In the genomic region with DNA sequence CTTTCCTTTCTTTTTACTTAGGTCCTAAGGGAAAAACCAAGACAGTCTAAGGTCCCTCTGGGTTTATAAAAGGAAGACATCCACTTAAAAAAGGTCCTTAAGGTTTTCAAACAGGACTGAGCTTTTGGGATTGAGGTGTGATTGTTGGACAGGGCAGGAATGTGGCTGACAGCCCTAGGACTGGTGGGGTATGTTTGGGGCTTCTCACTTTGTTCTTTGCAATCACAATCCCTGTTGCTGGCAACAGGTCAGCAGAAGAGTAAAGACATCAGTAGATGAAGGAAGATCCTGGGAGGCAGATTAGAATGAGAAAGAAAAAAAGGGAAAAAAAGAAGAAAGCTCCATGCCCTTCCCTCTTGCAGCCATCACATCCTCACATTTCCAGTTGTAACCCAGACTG, we compare ENCODE assay signal across 25 cellular contexts.
DNase-seq lines count a peak whose midpoint lies in the region; ATAC-seq and TF ChIP-seq lines count a peak whose summit lies in the region.
"Had no signal": no experiment of that assay in that cellular context is flagged by ENCODE, and none has a peak within 500 bp of the region (broad histone marks: within the 10 kb centered on the region; RNA-seq: fewer than 3 reads in every experiment).

No MANE protein-coding gene starts in this region.

- TF ChIP-seq CTCF in MCF 10A (IDR thresholded peaks at IDR 0.05; ENCODE audit: unreplicated experiment): no peak
- TF ChIP-seq CTCF in breast epithelium (IDR thresholded peaks at IDR 0.05): no peak
- TF ChIP-seq CTCF in endothelial cell (IDR thresholded peaks at IDR 0.05; ENCODE audit: unreplicated experiment): no peak

- H3K27me3 Mint-ChIP-seq in MCF 10A (ENCODE audit: insufficient read depth, unreplicated experiment): no peaks in the 10 kb centered on the region
- H3K27me3 Mint-ChIP-seq in endothelial cell (ENCODE audit: unreplicated experiment): no peaks in the 10 kb centered on the region
- H3K27me3 Mint-ChIP-seq in activated CD4-positive, alpha-beta T cell treated with anti-CD3 and anti-CD28 coated beads for 36 hours: no peaks in the 10 kb centered on the region

- no peak overlapping the region for H3K4me2 ChIP-seq in neuronal stem cell (ENCODE audit: insufficient read depth, low read length, poor library complexity, severe bottlenecking)

- H3K23ac ChIP-seq in neuronal stem cell (ENCODE audit: low read depth, low read length, poor library complexity): no peak overlapping the region

- CTCF ChIA-PET in MCF 10A (lab: Yijun Ruan, JAX): no interaction called here
- CTCF ChIA-PET in activated CD4-positive, alpha-beta T cell treated with anti-CD3 and anti-CD28 coated beads for 36 hours (lab: Charles Lee): no interaction called here

- no peaks in the 10 kb centered on the region for H3K9me3 ChIP-seq in breast epithelium
- H3K9me3 ChIP-seq in NT2/D1 (ENCODE audit: insufficient read depth, low read length): no peaks in the 10 kb centered on the region
- no peaks in the 10 kb centered on the region for H3K9me3 ChIP-seq in neuronal stem cell (replicated peaks in 1 of 2; ENCODE audit: control insufficient read depth in 2 of 2, insufficient read depth in 1 of 2, low read depth in 1 of 2, low read length in 2 of 2)

- H2BK15ac ChIP-seq in neuronal stem cell (ENCODE audit: low read length): no peak overlapping the region

- peak overlapping the region; percentile 59 for H3K27ac Mint-ChIP-seq in MCF 10A (ENCODE audit: low read depth, unreplicated experiment)
- H3K27ac Mint-ChIP-seq in endothelial cell (ENCODE audit: unreplicated experiment): peak overlapping the region; percentile 15
- H3K27ac Mint-ChIP-seq in activated CD4-positive, alpha-beta T cell treated with anti-CD3 and anti-CD28 coated beads for 36 hours: no peak overlapping the region
- H3K27ac Mint-ChIP-seq: CD8-positive, alpha-beta T cell had no signal

- H3K9me3 Mint-ChIP-seq in MCF 10A (ENCODE audit: unreplicated experiment) (no peaks in the 10 kb centered on the region), endothelial cell (ENCODE audit: unreplicated experiment) (no peaks in the 10 kb centered on the region)
- no peaks in the 10 kb centered on the region for H3K9me3 Mint-ChIP-seq in activated CD4-positive, alpha-beta T cell treated with anti-CD3 and anti-CD28 coated beads for 36 hours (ENCODE audit: low read depth)
- H3K9me3 Mint-ChIP-seq: CD8-positive, alpha-beta T cell had no signal

- DNase-seq in MCF 10A (ENCODE audit: unreplicated experiment) (no peak), breast epithelium (ENCODE audit: low spot score in 2 of 2) (no peak), NT2/D1 (ENCODE audit: low read depth, low spot score) (peak; percentile 15), endothelial cell (ENCODE audit: low spot score) (no peak), neuronal stem cell (ENCODE audit: low spot score) (no peak), DMS 273 treated with DMSO at 0.1 percent for 48 hours (lab: John Stamatoyannopoulos, UW) (no peak), NCI-H1930 (lab: John Stamatoyannopoulos, UW) (no peak)
- DNase-seq in activated CD4-positive, alpha-beta T cell treated with anti-CD3 and anti-CD28 coated beads for 36 hours: no peak
- DNase-seq: AML-193; C1 segment of cervical spinal cord; Calu3; CD8-positive, alpha-beta T cell; DMS53; GF-D8; GOT3; NCI-H1105; NCI-H146; NCI-H2081; NCI-H2171; NCI-H345; NCI-H524; NCI-H774; NK-92 treated with Interleukin-12 subunit alpha and Interleukin-12 subunit beta, amount 100 ng/mL, for 24 hours; SHP77 had no signal

- H4K91ac ChIP-seq in neuronal stem cell (ENCODE audit: low read depth, low read length, poor library complexity): no peak overlapping the region

- POLR2A ChIA-PET in MCF 10A (lab: Yijun Ruan, JAX): no interaction called here
- POLR2A ChIA-PET in activated CD4-positive, alpha-beta T cell treated with anti-CD3 and anti-CD28 coated beads for 36 hours (lab: Charles Lee): no interaction called here

- H2AFZ ChIP-seq in neuronal stem cell (ENCODE audit: low read length): peak overlapping the region; percentile 77

- no peak overlapping the region for H2BK12ac ChIP-seq in neuronal stem cell (ENCODE audit: low read length)

- H3K4me3 ChIP-seq in breast epithelium (no peak overlapping the region), NT2/D1 (ENCODE audit: insufficient read length, low read depth) (no peak overlapping the region), neuronal stem cell (ENCODE audit: low read length in 2 of 2) (no peak overlapping the region)
- H3K4me3 ChIP-seq: K562 had no signal

- H2AK5ac ChIP-seq in neuronal stem cell (ENCODE audit: low read depth, low read length): no peak overlapping the region

- no peaks in the 10 kb centered on the region for H3K36me3 Mint-ChIP-seq in MCF 10A (ENCODE audit: insufficient read depth, unreplicated experiment)
- H3K36me3 Mint-ChIP-seq in endothelial cell (ENCODE audit: low read depth, unreplicated experiment): no peaks in the 10 kb centered on the region
- no peaks in the 10 kb centered on the region for H3K36me3 Mint-ChIP-seq in activated CD4-positive, alpha-beta T cell treated with anti-CD3 and anti-CD28 coated beads for 36 hours (ENCODE audit: low read depth)
- H3K36me3 Mint-ChIP-seq: CD8-positive, alpha-beta T cell had no signal

- H3K4me3 Mint-ChIP-seq in MCF 10A (ENCODE audit: unreplicated experiment): no peak overlapping the region
- no peak overlapping the region for H3K4me3 Mint-ChIP-seq in endothelial cell (ENCODE audit: unreplicated experiment)
- H3K4me3 Mint-ChIP-seq in activated CD4-positive, alpha-beta T cell treated with anti-CD3 and anti-CD28 coated beads for 36 hours: no peak overlapping the region
- H3K4me3 Mint-ChIP-seq: CD8-positive, alpha-beta T cell had no signal

- no peak for ATAC-seq in activated CD4-positive, alpha-beta T cell treated with anti-CD3 and anti-CD28 coated beads for 36 hours
- ATAC-seq: CD8-positive, alpha-beta T cell; K562 had no signal

- intact Hi-C loops in MCF 10A (cut with micrococcal nuclease) (no loop called here), breast epithelium (cut with DNase I; ENCODE audit: low total_unique reads) (no loop called here)
- intact Hi-C loops in activated CD4-positive, alpha-beta T cell treated with anti-CD3 and anti-CD28 coated beads for 36 hours (cut with DNase I, micrococcal nuclease): no loop called here

- no peak overlapping the region for H3K18ac ChIP-seq in neuronal stem cell (ENCODE audit: low read length)

- H3K27ac ChIP-seq in breast epithelium (no peak overlapping the region), neuronal stem cell (replicated peaks; ENCODE audit: low read length) (no peak overlapping the region)

- H3K27me3 ChIP-seq in breast epithelium (no peaks in the 10 kb centered on the region), NT2/D1 (ENCODE audit: insufficient read depth, insufficient read length) (no peaks in the 10 kb centered on the region), neuronal stem cell (ENCODE audit: control insufficient read depth in 3 of 3, insufficient read depth in 3 of 3, low read depth in 1 of 3, low read length in 3 of 3) (no peaks in the 10 kb centered on the region)

- H3K4me1 ChIP-seq in breast epithelium (no peaks in the 10 kb centered on the region), NT2/D1 (ENCODE audit: insufficient read depth, insufficient read length) (no peaks in the 10 kb centered on the region), neuronal stem cell (ENCODE audit: control insufficient read depth in 2 of 2, insufficient read depth in 1 of 2, low read depth in 1 of 2, low read length in 2 of 2) (peaks cover 1 to 6% of the 10 kb centered on the region in 2 donors)

- peaks cover 36% of the 10 kb centered on the region for H3K4me1 Mint-ChIP-seq in MCF 10A (ENCODE audit: insufficient read depth, unreplicated experiment)
- peaks cover 23% of the 10 kb centered on the region for H3K4me1 Mint-ChIP-seq in endothelial cell (ENCODE audit: unreplicated experiment)
- H3K4me1 Mint-ChIP-seq in activated CD4-positive, alpha-beta T cell treated with anti-CD3 and anti-CD28 coated beads for 36 hours: no peaks in the 10 kb centered on the region

- H4K8ac ChIP-seq in neuronal stem cell (ENCODE audit: low read depth, low read length): no peak overlapping the region

- H3K79me1 ChIP-seq in neuronal stem cell (ENCODE audit: low read depth, low read length): no peaks in the 10 kb centered on the region

- H3K9ac ChIP-seq in NT2/D1 (ENCODE audit: insufficient read length, low read depth): no peak overlapping the region
- no peak overlapping the region for H3K9ac ChIP-seq in neuronal stem cell (ENCODE audit: low read depth, low read length, poor library complexity)

- TF ChIP-seq POLR2A in breast epithelium (IDR thresholded peaks at IDR 0.05): no peak

- BruUV-seq in MCF 10A (replicated peaks; lab: Mats Ljungman, UMichigan): no TSS peak

- H3K4ac ChIP-seq in neuronal stem cell (ENCODE audit: low read length): no peak overlapping the region

- no peak overlapping the region for H2BK5ac ChIP-seq in neuronal stem cell (ENCODE audit: low read length)

- H3K14ac ChIP-seq in neuronal stem cell (ENCODE audit: low read length): no peak overlapping the region

- H2BK120ac ChIP-seq in neuronal stem cell (ENCODE audit: low read depth, low read length): no peak overlapping the region

- H3K36me3 ChIP-seq in breast epithelium: no peaks in the 10 kb centered on the region
- H3K36me3 ChIP-seq in NT2/D1 (ENCODE audit: insufficient read depth, insufficient read length, low read length): no peaks in the 10 kb centered on the region
- H3K36me3 ChIP-seq in neuronal stem cell (replicated peaks in 1 of 2; ENCODE audit: control insufficient read depth in 2 of 2, insufficient read depth in 2 of 2, low read length in 2 of 2): no peaks in the 10 kb centered on the region
